31 cellular contexts compared by ENCODE assay signal in the genomic region with DNA sequence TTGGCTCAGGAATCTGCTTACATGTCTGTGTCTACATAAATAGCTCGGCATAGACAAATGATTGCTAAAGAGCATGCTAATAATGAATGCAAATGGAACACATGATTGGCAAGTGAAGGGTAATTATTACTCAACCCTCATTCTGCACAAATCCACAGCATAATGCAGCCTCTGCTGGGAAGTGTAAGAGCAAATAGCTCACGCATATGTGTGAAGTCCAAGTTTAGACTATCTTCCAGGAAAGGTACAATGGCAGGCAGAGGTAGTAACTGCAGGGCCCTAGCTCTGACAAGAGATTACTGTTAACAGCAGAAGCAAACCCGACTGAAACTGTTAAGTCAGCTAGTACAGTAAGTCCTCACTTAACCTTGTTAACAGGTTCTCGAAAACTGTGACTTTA. TPM values are rescaled to one million over a fixed set of nuclear protein-coding genes. Genes with fewer than 3 reads are reported as not detected.
DNase-seq lines count a peak whose midpoint lies in the region; ATAC-seq, FAIRE-seq and TF ChIP-seq lines count a peak whose summit lies in the region.
"Had no signal": no experiment of that assay in that cellular context is flagged by ENCODE, and none has a peak within 500 bp of the region (broad histone marks: within the 10 kb centered on the region; RNA-seq: fewer than 3 reads in every experiment).

No MANE protein-coding gene starts in this region.

- H3K36me3 ChIP-seq in gastrocnemius medialis = no peaks in the 10 kb centered on the region
- H3K36me3 ChIP-seq: BLaER1, esophagus muscularis mucosa, WERI-Rb-1 had no signal

- TF ChIP-seq POLR2A in gastrocnemius medialis (IDR thresholded peaks at IDR 0.05) = no peak

- no peak for DNase-seq in activated naive CD4-positive, alpha-beta T cell treated with anti-CD3 and anti-CD28 coated beads, Interleukin-2, amount 50 U/mL, for 16 hours
- DNase-seq in NOMO-1 treated with dmso at 0.1 percent for 144 hours (lab: John Stamatoyannopoulos, UW; ENCODE audit: unreplicated experiment) = peak; percentile 12
- DNase-seq in stimulated activated effector memory CD8-positive, alpha-beta T cell treated with anti-CD3 and anti-CD28 coated beads, Interleukin-12 subunit alpha, Interleukin-12 subunit beta, amount 100 ng/mL, for 72 hours (ENCODE audit: low spot score in 2 of 2) = no peak
- DNase-seq in gastrocnemius medialis = no peak
- no peak for DNase-seq in urothelium cell line (ENCODE audit: low spot score)
- no peak for DNase-seq in activated CD4-positive, alpha-beta T cell treated with anti-CD3 and anti-CD28 coated beads for 48 hours
- DNase-seq: ACHN; activated CD4-positive, alpha-beta T cell treated with anti-CD3 and anti-CD28 coated beads, Interleukin-2, amount 50 U/mL, for 4 hours; activated CD8-positive, alpha-beta memory T cell treated with anti-CD3 and anti-CD28 coated beads, Interleukin-2, amount 50 U/mL, for 48 hours; Calu3; DND-41; endodermal cell; GOT3; left cardiac atrium; NCI-H1436; NCI-H345; posterior cingulate gyrus; stimulated activated CD4-positive, alpha-beta T cell treated with anti-CD3 and anti-CD28 coated beads, Interleukin-4, amount 100 ng/mL, for 4 hours; stimulated activated naive B cell treated with anti-CD40 and anti-IgM and Interleukin-4, amounts not matched to agents 10 μg/mL and 1 μg/mL and 100 μg/mL, for 72 hours; WERI-Rb-1 had no signal

- H3K27ac Mint-ChIP-seq in activated naive CD4-positive, alpha-beta T cell treated with anti-CD3 and anti-CD28 coated beads, Interleukin-2, amount 50 U/mL, for 24 hours = peak overlapping the region; percentile 76
- H3K27ac Mint-ChIP-seq in stimulated activated effector memory CD8-positive, alpha-beta T cell treated with anti-CD3 and anti-CD28 coated beads, Interleukin-12 subunit alpha, Interleukin-12 subunit beta, amount 100 ng/mL, for 72 hours = peak overlapping the region; percentile 64
- H3K27ac Mint-ChIP-seq: dendritic cell treated with granulocyte-macrophage colony-stimulating factor and Interleukin-4, amounts not matched to agents 40 ng/mL and 50 ng/mL, for 4 days; endodermal cell; IgD-negative memory B cell; memory B cell; stimulated activated naive B cell treated with anti-CD40 and anti-IgM and Interleukin-4, amounts not matched to agents 10 μg/mL and 1 μg/mL and 100 μg/mL, for 72 hours had no signal

- no peaks in the 10 kb centered on the region for H3K9me3 Mint-ChIP-seq in activated naive CD4-positive, alpha-beta T cell treated with anti-CD3 and anti-CD28 coated beads, Interleukin-2, amount 50 U/mL, for 24 hours
- H3K9me3 Mint-ChIP-seq in stimulated activated effector memory CD8-positive, alpha-beta T cell treated with anti-CD3 and anti-CD28 coated beads, Interleukin-12 subunit alpha, Interleukin-12 subunit beta, amount 100 ng/mL, for 72 hours = no peaks in the 10 kb centered on the region
- H3K9me3 Mint-ChIP-seq: central memory CD8-positive, alpha-beta T cell; dendritic cell treated with granulocyte-macrophage colony-stimulating factor and Interleukin-4, amounts not matched to agents 40 ng/mL and 50 ng/mL, for 4 days; memory B cell; stimulated activated naive B cell treated with anti-CD40 and anti-IgM and Interleukin-4, amounts not matched to agents 10 μg/mL and 1 μg/mL and 100 μg/mL, for 72 hours had no signal

- intact Hi-C loops in gastrocnemius medialis (cut with DNase I; ENCODE audit: low total_unique reads) = loop anchor here (5.0 kb wide), 1 partner anchor 786 kb away; a partner anchor contains a TSS

- H3K9me3 ChIP-seq in gastrocnemius medialis = no peaks in the 10 kb centered on the region
- H3K9me3 ChIP-seq: esophagus muscularis mucosa had no signal

- in situ Hi-C loops in gastrocnemius medialis (cut with MboI; ENCODE audit: low sequenced_read_pairs in 4 of 4) = no loop called here

- H3K36me3 Mint-ChIP-seq in activated naive CD4-positive, alpha-beta T cell treated with anti-CD3 and anti-CD28 coated beads, Interleukin-2, amount 50 U/mL, for 24 hours = no peaks in the 10 kb centered on the region
- H3K36me3 Mint-ChIP-seq in stimulated activated effector memory CD8-positive, alpha-beta T cell treated with anti-CD3 and anti-CD28 coated beads, Interleukin-12 subunit alpha, Interleukin-12 subunit beta, amount 100 ng/mL, for 72 hours = no peaks in the 10 kb centered on the region
- H3K36me3 Mint-ChIP-seq: IgD-negative memory B cell; memory B cell; stimulated activated naive B cell treated with anti-CD40 and anti-IgM and Interleukin-4, amounts not matched to agents 10 μg/mL and 1 μg/mL and 100 μg/mL, for 72 hours had no signal

- ATAC-seq in esophagus mucosa (peak; percentile 54), gastrocnemius medialis (no peak)
- peak; percentile 74 for ATAC-seq in stimulated activated effector memory CD8-positive, alpha-beta T cell treated with anti-CD3 and anti-CD28 coated beads, Interleukin-12 subunit alpha, Interleukin-12 subunit beta, amount 100 ng/mL, for 72 hours
- ATAC-seq: left cardiac atrium; sciatic nerve; stimulated activated naive B cell treated with anti-CD40 and anti-IgM and Interleukin-4, amounts not matched to agents 10 μg/mL and 1 μg/mL and 100 μg/mL, for 72 hours had no signal

- no peak for TF ChIP-seq CTCF in gastrocnemius medialis (IDR thresholded peaks at IDR 0.05 in 4 of 5, conservative IDR thresholded peaks at IDR 0.05 in 1 of 5)

- H3K27me3 Mint-ChIP-seq in activated naive CD4-positive, alpha-beta T cell treated with anti-CD3 and anti-CD28 coated beads, Interleukin-2, amount 50 U/mL, for 24 hours = no peaks in the 10 kb centered on the region
- H3K27me3 Mint-ChIP-seq: central memory CD8-positive, alpha-beta T cell; dendritic cell treated with granulocyte-macrophage colony-stimulating factor and Interleukin-4, amounts not matched to agents 40 ng/mL and 50 ng/mL, for 4 days; IgD-negative memory B cell; memory B cell had no signal

- no peak overlapping the region for H3K4me3 ChIP-seq in gastrocnemius medialis
- H3K4me3 ChIP-seq: BLaER1, esophagus muscularis mucosa, hepatocyte had no signal

- H3K27me3 ChIP-seq in gastrocnemius medialis = no peaks in the 10 kb centered on the region
- H3K27me3 ChIP-seq: BLaER1, esophagus muscularis mucosa, hepatocyte had no signal

- no peaks in the 10 kb centered on the region for H3K4me1 ChIP-seq in gastrocnemius medialis
- H3K4me1 ChIP-seq: esophagus muscularis mucosa had no signal

- peaks cover 45% of the 10 kb centered on the region for H3K4me1 Mint-ChIP-seq in activated naive CD4-positive, alpha-beta T cell treated with anti-CD3 and anti-CD28 coated beads, Interleukin-2, amount 50 U/mL, for 24 hours
- peaks cover 29% of the 10 kb centered on the region for H3K4me1 Mint-ChIP-seq in stimulated activated effector memory CD8-positive, alpha-beta T cell treated with anti-CD3 and anti-CD28 coated beads, Interleukin-12 subunit alpha, Interleukin-12 subunit beta, amount 100 ng/mL, for 72 hours
- H3K4me1 Mint-ChIP-seq: endodermal cell, memory B cell had no signal

- no peak overlapping the region for H3K4me3 Mint-ChIP-seq in activated naive CD4-positive, alpha-beta T cell treated with anti-CD3 and anti-CD28 coated beads, Interleukin-2, amount 50 U/mL, for 24 hours
- H3K4me3 Mint-ChIP-seq in stimulated activated effector memory CD8-positive, alpha-beta T cell treated with anti-CD3 and anti-CD28 coated beads, Interleukin-12 subunit alpha, Interleukin-12 subunit beta, amount 100 ng/mL, for 72 hours = peak overlapping the region; percentile 3
- H3K4me3 Mint-ChIP-seq: central memory CD8-positive, alpha-beta T cell; dendritic cell treated with granulocyte-macrophage colony-stimulating factor and Interleukin-4, amounts not matched to agents 40 ng/mL and 50 ng/mL, for 4 days; endodermal cell; IgD-negative memory B cell; memory B cell; stimulated activated naive B cell treated with anti-CD40 and anti-IgM and Interleukin-4, amounts not matched to agents 10 μg/mL and 1 μg/mL and 100 μg/mL, for 72 hours had no signal

- FAIRE-seq in urothelium cell line (lab: Jason Lieb, UNC) = no peak
- FAIRE-seq: frontal cortex had no signal

- H3K27ac ChIP-seq in gastrocnemius medialis = no peak overlapping the region
- H3K27ac ChIP-seq: BLaER1, esophagus muscularis mucosa, hepatocyte, WERI-Rb-1 had no signal

RNA-seq across cellular contexts. Expression of a gene that starts 7.0 kb away (rescaled TPM):
- total RNA-seq in esophagus mucosa = 6.1 TPM
- total RNA-seq in gastrocnemius medialis = 100 to 1,000 TPM; 271 to 435 (median 367) TPM

Comparison
In these comparisons a context has a peak if more than half of its experiments do, and no peak if none do; other contexts are left out.
1. ATAC-seq: peak in esophagus mucosa (single experiment) and stimulated activated effector memory CD8-positive, alpha-beta T cell treated with anti-CD3 and anti-CD28 coated beads, Interleukin-12 subunit alpha, Interleukin-12 subunit beta, amount 100 ng/mL, for 72 hours (single experiment); none in gastrocnemius medialis (0 of 2).
2. RNA of a gene that starts 7.0 kb away (total RNA-seq): 271 to 435 TPM in gastrocnemius medialis; 6.1 TPM in esophagus mucosa (single experiment); every median in the first group is over 10 times any median in the second.